ENCODE assay signal across 8 cellular contexts in genomic region chr4:111943796-111944203, GRCh38.
A peak's percentile ranks its signal among the peaks of the same experiment; 100 is the strongest.
DNase-seq lines count a peak whose midpoint lies in the region; ATAC-seq, FAIRE-seq and TF ChIP-seq lines count a peak whose summit lies in the region.

No MANE protein-coding gene starts in this region.

- H3K9me3 Mint-ChIP-seq in progenitor cell of endocrine pancreas (ENCODE audit: low read depth): no peaks in the 10 kb centered on the region

- H2AFZ ChIP-seq in DND-41 (ENCODE audit: low read depth, low read length) (no peak overlapping the region), H1 (ENCODE audit: low read length) (no peak overlapping the region)

- no peak overlapping the region for H2BK15ac ChIP-seq in H1 (ENCODE audit: low read length)

- H3K23me2 ChIP-seq in H1 (ENCODE audit: low read depth, low read length): no peaks in the 10 kb centered on the region

- TF ChIP-seq RAD21 in H1 (IDR thresholded peaks at IDR 0.05 in 1 of 2, conservative IDR thresholded peaks at IDR 0.05 in 1 of 2; ENCODE audit: low read depth in 2 of 2, low read length in 2 of 2): peak; percentile 84 to 89

- no peak overlapping the region for H3K4ac ChIP-seq in H1 (replicated peaks; ENCODE audit: insufficient read length, low read depth, low read length)

- H3K9ac ChIP-seq in DND-41 (ENCODE audit: low read depth, low read length) (no peak overlapping the region), H1 (replicated peaks in 1 of 4; ENCODE audit: extremely low read depth in 1 of 4, low read depth in 3 of 4, low read length in 3 of 4) (no peak overlapping the region)

- H3K27ac ChIP-seq in DND-41 (ENCODE audit: low read length) (no peak overlapping the region), H1 (ENCODE audit: low read depth, low read length) (no peak overlapping the region)
- H3K27ac ChIP-seq in effector memory CD4-positive, alpha-beta T cell (ENCODE audit: insufficient read depth, low read length, poor library complexity, severe bottlenecking): no peak overlapping the region

- ATAC-seq in DND-41 (ENCODE audit: insufficient read depth, low read depth) (peak; percentile 47; the same call in 2 of the 3 replicates), GM19328 (IDR thresholded peaks at IDR 0.05; ENCODE audit: unreplicated experiment) (peak; percentile 58), HG03103 (IDR thresholded peaks at IDR 0.05; ENCODE audit: low read depth, unreplicated experiment) (peak; percentile 89)

- H2BK12ac ChIP-seq in H1 (ENCODE audit: low read depth, low read length): no peak overlapping the region; the same call in 1 of the 2 replicates

- H4K20me1 ChIP-seq in DND-41 (ENCODE audit: insufficient read depth, low read length) (no peaks in the 10 kb centered on the region), H1 (replicated peaks in 1 of 2; ENCODE audit: control insufficient read depth in 1 of 2, insufficient read depth in 2 of 2, low read length in 2 of 2) (no peaks in the 10 kb centered on the region)

- no peak overlapping the region for H4K91ac ChIP-seq in H1 (replicated peaks; ENCODE audit: insufficient read length, low read length)

- no peak for TF ChIP-seq EP300 in H1 (IDR thresholded peaks at IDR 0.05; ENCODE audit: borderline replicate concordance in 1 of 2, low read depth in 2 of 2, low read length in 2 of 2)

- no peak for TF ChIP-seq POLR2A in H1 (IDR thresholded peaks at IDR 0.05; ENCODE audit: control extremely low read depth in 1 of 2, low read depth in 2 of 2, low read length in 2 of 2)

- H3K56ac ChIP-seq in H1 (replicated peaks; ENCODE audit: insufficient read length, low read depth, low read length): no peak overlapping the region

- H2AK5ac ChIP-seq in H1 (ENCODE audit: low read depth, low read length): no peak overlapping the region

- no peak overlapping the region for H2BK5ac ChIP-seq in H1 (ENCODE audit: low read depth, low read length)

- no peak overlapping the region for H4K5ac ChIP-seq in H1 (ENCODE audit: insufficient read length, low read depth, low read length)

- H3K36me3 Mint-ChIP-seq in progenitor cell of endocrine pancreas (ENCODE audit: insufficient read depth): no peaks in the 10 kb centered on the region

- peak; percentile 19 for FAIRE-seq in H1 (lab: Jason Lieb, UNC)

- H3K4me2 ChIP-seq in DND-41 (ENCODE audit: insufficient read depth, low read length) (no peak overlapping the region), H1 (ENCODE audit: insufficient read depth in 1 of 2, low read depth in 2 of 2, low read length in 2 of 2) (no peak overlapping the region)

- POLR2A ChIA-PET in H1 (lab: Charles Lee; ENCODE audit: partially characterized antibody): no interaction called here

- no peaks in the 10 kb centered on the region for H3K27me3 ChIP-seq in DND-41 (ENCODE audit: insufficient read depth, low read length, poor library complexity)
- no peaks in the 10 kb centered on the region for H3K27me3 ChIP-seq in H1 (replicated peaks in 1 of 4; ENCODE audit: control insufficient read depth in 3 of 4, extremely low read depth in 1 of 4, insufficient read depth in 3 of 4, low read length in 3 of 4)
- H3K27me3 ChIP-seq in effector memory CD4-positive, alpha-beta T cell (replicated peaks; ENCODE audit: control insufficient read depth, insufficient read depth, low read length, poor library complexity, severe bottlenecking): no peaks in the 10 kb centered on the region

- H3K9me3 ChIP-seq in DND-41 (ENCODE audit: insufficient read depth, low read length, severe bottlenecking): no peaks in the 10 kb centered on the region
- H3K9me3 ChIP-seq in H1 (ENCODE audit: insufficient read depth in 2 of 2, low read depth in 1 of 2, low read length in 1 of 2): no peaks in the 10 kb centered on the region
- no peaks in the 10 kb centered on the region for H3K9me3 ChIP-seq in effector memory CD4-positive, alpha-beta T cell (ENCODE audit: control insufficient read depth, low read length)

- DNase-seq in DND-41: no peak
- peak; percentile 45 for DNase-seq in NCI-H526 treated with DMSO at 0.1 percent for 48 hours (lab: John Stamatoyannopoulos, UW)
- DNase-seq in H1 (ENCODE audit: low read depth in 1 of 2, low spot score in 2 of 2): peak; percentile 31 to 56
- peak; percentile 10 for DNase-seq in progenitor cell of endocrine pancreas (ENCODE audit: low spot score, unreplicated experiment)
- no peak for DNase-seq in effector memory CD4-positive, alpha-beta T cell
- DNase-seq in T-helper 9 cell: no peak

- TF ChIP-seq CTCF in DND-41 (IDR thresholded peaks at IDR 0.05; ENCODE audit: borderline replicate concordance, extremely low read depth, low read length, poor library complexity, severe bottlenecking): peak; percentile 27
- TF ChIP-seq CTCF in H1 (IDR thresholded peaks at IDR 0.05; ENCODE audit: control extremely low read depth in 1 of 3, insufficient read depth in 1 of 3, low read depth in 1 of 3, low read length in 3 of 3): peak; percentile 68 to 80 (median 78)
- peak; percentile 61 for TF ChIP-seq CTCF in progenitor cell of endocrine pancreas (IDR thresholded peaks at IDR 0.05; ENCODE audit: unreplicated experiment)

- CTCF ChIA-PET in H1 (lab: Charles Lee; ENCODE audit: partially characterized antibody): interaction anchor here (0.6 to 8.6 kb wide), 34 partner anchors 10 to 1303 kb away, joined by 3 to 94 read pairs (median 4); no protein-coding TSS in a partner anchor

- H2BK20ac ChIP-seq in H1 (ENCODE audit: low read length): no peak overlapping the region

- 56% methylated on average over 7 of the region's 7 CpGs; no CpG with 5 or more reads in 1 of the 2 experiments for WGBS in H1 (ENCODE audit: extremely low coverage in 1 of 2, insufficient coverage in 1 of 2, insufficient read length in 1 of 2, insufficient replicate concordance in 2 of 2, low coverage in 1 of 2, low lambda C conversion rate in 2 of 2, missing lambda C conversion rate in 1 of 2), 2 experiments

- no peaks in the 10 kb centered on the region for H3K79me1 ChIP-seq in H1 (ENCODE audit: low read depth, low read length)

- H4K8ac ChIP-seq in H1 (ENCODE audit: extremely low read depth, insufficient read depth, low read length): peak overlapping the region; percentile 84; the same call in 1 of the 2 replicates

- H2BK120ac ChIP-seq in H1 (replicated peaks; ENCODE audit: low read depth, low read length): no peak overlapping the region

- H3K27me3 Mint-ChIP-seq in progenitor cell of endocrine pancreas: no peaks in the 10 kb centered on the region

- H3K4me3 ChIP-seq in DND-41 (ENCODE audit: low read depth in 1 of 2, low read length in 2 of 2) (no peak overlapping the region), H1 (ENCODE audit: extremely low read depth in 1 of 4, insufficient read depth in 2 of 4, low read depth in 3 of 4, low read length in 4 of 4) (no peak overlapping the region)
- no peak overlapping the region for H3K4me3 ChIP-seq in effector memory CD4-positive, alpha-beta T cell (ENCODE audit: insufficient read depth, low read depth, low read length, poor library complexity, severe bottlenecking)

- H3K18ac ChIP-seq in H1 (ENCODE audit: extremely low read depth, low read length): no peak overlapping the region

- H3K36me3 ChIP-seq in DND-41 (ENCODE audit: insufficient read depth, low read length): no peaks in the 10 kb centered on the region
- no peaks in the 10 kb centered on the region for H3K36me3 ChIP-seq in H1 (ENCODE audit: control insufficient read depth in 2 of 4, insufficient read depth in 4 of 4, low read length in 3 of 4)
- no peaks in the 10 kb centered on the region for H3K36me3 ChIP-seq in effector memory CD4-positive, alpha-beta T cell (ENCODE audit: control insufficient read depth, insufficient read depth, low read length)

- H3K27ac Mint-ChIP-seq in progenitor cell of endocrine pancreas: no peak overlapping the region

- no peak overlapping the region for H3K14ac ChIP-seq in H1 (ENCODE audit: insufficient read length)

- no peak overlapping the region for H3K23ac ChIP-seq in H1 (ENCODE audit: insufficient read length)

- H3K79me2 ChIP-seq in DND-41 (ENCODE audit: insufficient read depth, low read length) (no peaks in the 10 kb centered on the region), H1 (ENCODE audit: control insufficient read depth in 1 of 2, insufficient read depth in 2 of 2, low read length in 2 of 2) (no peaks in the 10 kb centered on the region)

- peaks cover 1% of the 10 kb centered on the region for H3K4me1 Mint-ChIP-seq in progenitor cell of endocrine pancreas (ENCODE audit: low read depth)

- H3K4me1 ChIP-seq in DND-41 (ENCODE audit: insufficient read depth, low read length) (no peaks in the 10 kb centered on the region), H1 (replicated peaks in 1 of 4; ENCODE audit: control insufficient read depth in 3 of 4, insufficient read depth in 4 of 4, low read length in 3 of 4) (no peaks in the 10 kb centered on the region)
- H3K4me1 ChIP-seq in effector memory CD4-positive, alpha-beta T cell (ENCODE audit: control insufficient read depth, insufficient read depth, low read length, poor library complexity, severe bottlenecking): no peaks in the 10 kb centered on the region

- no peak overlapping the region for H3K4me3 Mint-ChIP-seq in progenitor cell of endocrine pancreas (ENCODE audit: low read depth)

TF ChIP-seq in H1, 55 proteins besides CTCF, POLR2A, EP300 and RAD21 (continues in another document):
- no peak for TF ChIP-seq E2F6 (IDR thresholded peaks at IDR 0.05)
- no peak for TF ChIP-seq RNF2 (IDR thresholded peaks at IDR 0.05; ENCODE audit: borderline replicate concordance, low read depth, low read length, missing control alignments, poor library complexity, severe bottlenecking)
- TF ChIP-seq GABPA (IDR thresholded peaks at IDR 0.05; ENCODE audit: borderline replicate concordance, insufficient read depth, low read length): no peak

Comparison
In these comparisons a context has a peak if more than half of its experiments do, and no peak if none do; other contexts are left out.
1. DNase-seq: peak in NCI-H526 treated with DMSO at 0.1 percent for 48 hours (single experiment), H1 (2 of 2) and progenitor cell of endocrine pancreas (single experiment); none in DND-41 (single experiment), effector memory CD4-positive, alpha-beta T cell (0 of 3) and T-helper 9 cell (single experiment).
2. CTCF ChIP-seq: peak in every context shown above with its lines; median percentile 78 in H1; 61 in progenitor cell of endocrine pancreas; 27 in DND-41.
3. Peak in every context shown above with its lines, with median percentiles within 50 percentile points of each other: ATAC-seq.